26 cellular contexts compared by ENCODE assay signal in the genomic region with DNA sequence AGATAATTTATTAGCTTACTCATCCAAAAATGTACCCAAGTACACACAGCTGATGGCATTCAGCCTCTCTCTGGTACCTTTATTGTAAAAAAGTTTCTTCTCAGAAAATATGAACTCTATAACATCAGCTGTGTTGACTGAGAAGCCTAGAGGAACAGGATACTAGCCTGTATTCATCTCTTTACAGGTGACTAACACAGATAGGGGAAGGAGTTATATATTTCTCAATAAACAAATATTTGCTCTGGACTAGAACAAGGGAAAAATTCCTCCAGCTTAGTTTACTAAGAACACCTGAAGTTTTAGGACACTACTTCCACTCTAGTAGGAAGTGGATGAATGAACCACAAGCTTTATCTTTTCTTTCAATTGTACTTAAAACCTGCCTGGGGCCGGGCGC.
"Had no signal": no experiment of that assay in that cellular context is flagged by ENCODE, and none has a peak within 500 bp of the region (broad histone marks: within the 10 kb centered on the region; RNA-seq: fewer than 3 reads in every experiment).

No MANE protein-coding gene starts in this region.

- H3K4me1 ChIP-seq: ascending aorta, body of pancreas had no signal

- DNase-seq: activated B cell treated with CpG ODN at 0.5 μM for 24 hours; activated CD4-positive, alpha-beta memory T cell treated with anti-CD3 and anti-CD28 coated beads for 36 hours; activated CD4-positive, alpha-beta T cell treated with anti-CD3 and anti-CD28 coated beads for 1 hour; activated CD4-positive, alpha-beta T cell treated with anti-CD3 and anti-CD28 coated beads, Interleukin-2, amount 10 ng/mL, durations not matched to agents 7 days and 5 days; activated CD8-positive, alpha-beta memory T cell treated with anti-CD3 and anti-CD28 coated beads for 24 hours; activated effector memory CD4-positive, alpha-beta T cell treated with anti-CD3 and anti-CD28 coated beads, Interleukin-2, amount 50 U/mL, for 16 hours; activated naive CD4-positive, alpha-beta T cell treated with Interleukin-2 at 50 U/mL for 16 hours; activated naive CD8-positive, alpha-beta T cell treated with anti-CD3 and anti-CD28 coated beads, Interleukin-2, amount 50 U/mL, for 24 hours; activated T-cell treated with anti-CD3 and anti-CD28 coated beads, Interleukin-2, amount 50 U/mL, for 4 hours; amniotic stem cell; body of pancreas; MM.1S; NCI-H1105; NCI-H1436; NCI-H1694 treated with DMSO at 0.1 percent for 48 hours; NCI-H2029 treated with DMSO at 0.1 percent for 48 hours; NCI-H510A treated with DMSO at 0.1 percent for 48 hours; NCI-H69; NK-92 treated with Interleukin-12 subunit alpha and Interleukin-12 subunit beta, amount 100 ng/mL, for 24 hours; SHP77 treated with DMSO at 0.1 percent for 48 hours; T-cell; T-helper 2 cell; T1000 had no signal

- H3K27me3 ChIP-seq: ascending aorta, body of pancreas had no signal

- H3K27ac ChIP-seq: ascending aorta, body of pancreas, SK-N-MC had no signal

- ATAC-seq: activated naive CD4-positive, alpha-beta T cell treated with anti-CD3 and anti-CD28 coated beads, Interleukin-2, amount 50 U/mL, for 72 hours; activated naive CD8-positive, alpha-beta T cell treated with anti-CD3 and anti-CD28 coated beads, Interleukin-2, amount 50 U/mL, for 24 hours; activated T-cell treated with anti-CD3 and anti-CD28 coated beads, Interleukin-2, amount 50 U/mL, for 4 hours; body of pancreas; T-cell had no signal

- H3K4me3 ChIP-seq: ascending aorta, body of pancreas, SK-N-MC had no signal
